9 cellular contexts compared by ENCODE assay signal in the genomic region with DNA sequence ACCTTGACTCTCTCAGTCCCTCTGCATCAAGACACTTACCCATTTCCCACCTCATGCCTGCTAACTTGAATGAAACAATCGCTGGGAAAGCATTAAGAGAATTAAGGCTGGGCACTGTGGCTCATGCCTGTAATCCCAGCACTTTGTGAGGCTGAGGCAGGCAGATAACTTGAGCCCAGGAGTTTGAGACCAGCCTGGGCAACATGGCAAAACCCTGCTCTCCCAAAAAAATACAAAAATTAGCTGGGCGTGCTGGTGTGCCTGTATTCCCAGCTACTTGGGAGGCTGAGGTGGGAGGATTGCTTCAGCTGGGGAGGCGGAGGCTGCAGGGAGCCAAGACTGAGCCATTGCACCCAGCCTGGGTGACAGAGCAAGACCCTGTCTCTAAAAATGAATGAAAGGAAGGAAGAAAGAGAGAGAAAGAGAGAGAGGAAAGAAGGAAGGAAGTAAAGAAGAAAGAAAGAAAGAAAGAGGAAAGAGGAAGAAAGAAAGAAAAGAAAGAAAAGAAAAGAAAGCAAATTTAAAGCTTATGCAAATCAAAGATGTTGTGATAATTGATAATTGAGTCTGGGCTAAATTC. TPM values are rescaled to one million over a fixed set of nuclear protein-coding genes. Genes with fewer than 3 reads are reported as not detected.
DNase-seq lines count a peak whose midpoint lies in the region; ATAC-seq and TF ChIP-seq lines count a peak whose summit lies in the region.
"Had no signal": no experiment of that assay in that cellular context is flagged by ENCODE, and none has a peak within 500 bp of the region (broad histone marks: within the 10 kb centered on the region; RNA-seq: fewer than 3 reads in every experiment).

No MANE protein-coding gene starts in this region.

- TSS peak; percentile 85 for BruUV-seq in PC-3 (replicated peaks; lab: Mats Ljungman, UMichigan)

- POLR2A ChIA-PET in PC-3 (lab: Charles Lee; ENCODE audit: unreplicated experiment): interaction anchor here (0.6 kb wide), 1 partner anchor 9 kb away, joined by 5 read pairs; no protein-coding TSS in a partner anchor

- CTCF ChIA-PET in PC-3 (lab: Charles Lee): no interaction called here

- H3K79me2 ChIP-seq in PC-3 (ENCODE audit: low read length): no peaks in the 10 kb centered on the region

- TF ChIP-seq CTCF in PC-3 (conservative IDR thresholded peaks at IDR 0.05; ENCODE audit: low read depth, low read length): no peak

- ATAC-seq in PC-3 (no peak), HG03565 (IDR thresholded peaks at IDR 0.05; ENCODE audit: unreplicated experiment) (no peak), HG03196 (IDR thresholded peaks at IDR 0.05; ENCODE audit: unreplicated experiment) (no peak)

- H3K4me1 ChIP-seq in BLaER1 (peaks cover 62% of the 10 kb centered on the region), PC-3 (ENCODE audit: insufficient read depth, low read length) (peaks cover 32% of the 10 kb centered on the region), neuron (ENCODE audit: insufficient read depth, low read length) (peaks cover 17% of the 10 kb centered on the region)

- H3K27ac ChIP-seq in BLaER1 (no peak overlapping the region), PC-3 (ENCODE audit: low read length) (no peak overlapping the region), epithelial cell of prostate (peak overlapping the region; percentile 81)
- H3K27ac ChIP-seq: KMS-11 had no signal

- H2AFZ ChIP-seq in PC-3 (ENCODE audit: low read length): no peak overlapping the region
- H2AFZ ChIP-seq in neuron (ENCODE audit: low read depth, low read length): no peak overlapping the region

- H3K9ac ChIP-seq in BLaER1 (peak overlapping the region; percentile 16; the same call in 1 of the 2 replicates), PC-3 (ENCODE audit: low read length) (peak overlapping the region; percentile 11; the same call in 1 of the 2 replicates)
- H3K9ac ChIP-seq: KMS-11 had no signal

- DNase-seq in PC-3 (no peak), epithelial cell of prostate (ENCODE audit: low read depth, low spot score) (no peak), DMS79 treated with DMSO at 0.1 percent for 48 hours (lab: John Stamatoyannopoulos, UW) (no peak), SW 1271 (lab: John Stamatoyannopoulos, UW) (no peak)

- no peaks in the 10 kb centered on the region for H3K9me2 ChIP-seq in PC-3 (replicated peaks; ENCODE audit: low read length)

- H3K9me3 ChIP-seq in BLaER1 (no peaks in the 10 kb centered on the region), PC-3 (ENCODE audit: low read length) (no peaks in the 10 kb centered on the region), neuron (ENCODE audit: low read length) (no peaks in the 10 kb centered on the region)

- H3F3A ChIP-seq in PC-3 (ENCODE audit: low read length, unreplicated experiment): no peaks in the 10 kb centered on the region

- H3K27me3 ChIP-seq in BLaER1: no peaks in the 10 kb centered on the region
- no peaks in the 10 kb centered on the region for H3K27me3 ChIP-seq in PC-3 (ENCODE audit: low read length)
- H3K27me3 ChIP-seq in neuron (ENCODE audit: insufficient read depth, low read length): no peaks in the 10 kb centered on the region

- H3K36me3 ChIP-seq in BLaER1 (no peaks in the 10 kb centered on the region), PC-3 (ENCODE audit: low read depth, low read length) (no peaks in the 10 kb centered on the region), neuron (ENCODE audit: insufficient read depth, low read length) (no peaks in the 10 kb centered on the region)

- peak overlapping the region; percentile 25; the same call in 1 of the 2 replicates for H3K4me3 ChIP-seq in BLaER1
- peak overlapping the region; percentile 52 for H3K4me3 ChIP-seq in PC-3 (ENCODE audit: low read length)
- H3K4me3 ChIP-seq in neuron (ENCODE audit: low read length): peak overlapping the region; percentile 26

- H4K20me1 ChIP-seq in BLaER1 (no peaks in the 10 kb centered on the region), PC-3 (ENCODE audit: low read length) (no peaks in the 10 kb centered on the region)

- H3K4me2 ChIP-seq in BLaER1: peak overlapping the region; percentile 99
- peak overlapping the region; percentile 61 for H3K4me2 ChIP-seq in PC-3 (ENCODE audit: low read length)
- H3K4me2 ChIP-seq: KMS-11 had no signal

- intact Hi-C loops in PC-3 (cut with micrococcal nuclease): no loop called here

RNA-seq across cellular contexts. Expression of a gene that starts 0.6 kb away (rescaled TPM):
- total RNA-seq in PC-3 (2014; rRNA removed): 46.1 and 52.5 TPM in 2 replicates

RNA-seq across cellular contexts. Expression of a gene that starts 26.7 kb away (rescaled TPM):
- 148 and 190 TPM in 2 replicates for total RNA-seq in PC-3 (2014; rRNA removed)

RNA-seq across cellular contexts. Expression of a gene that starts 37.8 kb away (rescaled TPM):
- 1.6 and 2.5 TPM in 2 replicates for total RNA-seq in PC-3 (2014; rRNA removed)

RNA-seq across cellular contexts. Expression of a gene that starts 42.3 kb away (rescaled TPM):
- 10.6 and 14.8 TPM in 2 replicates for total RNA-seq in PC-3 (2014; rRNA removed)

RNA-seq across cellular contexts. Expression of a gene that starts 52.5 kb away (rescaled TPM):
- 0.26 TPM in 1 of 2 replicates, not detected in the other for total RNA-seq in PC-3 (2014; rRNA removed)
